8 cellular contexts compared by ENCODE assay signal in genomic region chr12:76084277-76085158, GRCh38. TPM values are rescaled to one million over a fixed set of nuclear protein-coding genes. Genes with fewer than 3 reads are reported as not detected.
DNase-seq lines count a peak whose midpoint lies in the region; ATAC-seq and TF ChIP-seq lines count a peak whose summit lies in the region.

TSS of gene NAP1L1 (minus strand) at chr12:76084685. CDS start at chr12:76074219, 10,466 bp downstream.

- H3K27ac ChIP-seq in osteoblast (ENCODE audit: low read depth, low read length) (peak within 1 kb of the TSS; percentile 93), thoracic aorta (peak within 1 kb of the TSS; percentile 97 to 98)

- H3K4me3 ChIP-seq in GM06990 (replicated peaks; ENCODE audit: low read depth, low read length) = peak within 1 kb of the TSS; percentile 98
- peak within 1 kb of the TSS; percentile 92 for H3K4me3 ChIP-seq in osteoblast (ENCODE audit: insufficient read depth, low read length)
- peak within 1 kb of the TSS; percentile 89 for H3K4me3 ChIP-seq in thoracic aorta

- H3K27ac Mint-ChIP-seq in activated naive CD4-positive, alpha-beta T cell treated with anti-CD3 and anti-CD28 coated beads, Interleukin-2, amount 50 U/mL, for 72 hours = peak within 1 kb of the TSS; percentile 99

- peaks cover 38% of the 10 kb centered on the region for H4K20me1 ChIP-seq in osteoblast (ENCODE audit: insufficient read depth, low read length)

- peak within 1 kb of the TSS; percentile 85 for H3K4me2 ChIP-seq in osteoblast (ENCODE audit: insufficient read depth, low read length)

- peak within 1 kb of the TSS; percentile 88 for H2AFZ ChIP-seq in osteoblast (ENCODE audit: low read length)

- peaks cover 22 to 43% of the 10 kb centered on the region in 2 donors for H3K36me3 Mint-ChIP-seq in activated naive CD4-positive, alpha-beta T cell treated with anti-CD3 and anti-CD28 coated beads, Interleukin-2, amount 50 U/mL, for 72 hours

- no peaks in the 10 kb centered on the region for H3K9me3 Mint-ChIP-seq in activated naive CD4-positive, alpha-beta T cell treated with anti-CD3 and anti-CD28 coated beads, Interleukin-2, amount 50 U/mL, for 72 hours

- DNase-seq in GM06990 (ENCODE audit: extremely low read depth, insufficient read length) (peak; percentile 96), NCI-H1092 (lab: John Stamatoyannopoulos, UW) (peak; percentile 95), glomerular visceral epithelial cell (ENCODE audit: extremely low spot score) (peak; percentile 98), osteoblast (ENCODE audit: insufficient read length, low spot score, missing footprints) (peak; percentile 98), thoracic aorta (ENCODE audit: low spot score) (peak; percentile 94)
- DNase-seq in activated naive CD4-positive, alpha-beta T cell treated with anti-CD3 and anti-CD28 coated beads, Interleukin-2, amount 50 U/mL, for 72 hours (ENCODE audit: low spot score in 2 of 2) = peak; percentile 93

- H3K79me2 ChIP-seq in osteoblast (ENCODE audit: insufficient read depth, low read length) = peaks cover 49% of the 10 kb centered on the region

- H3K4me1 ChIP-seq in osteoblast (ENCODE audit: insufficient read depth, low read length) (peaks cover 16% of the 10 kb centered on the region), thoracic aorta (ENCODE audit: control insufficient read depth in 1 of 2, low read depth in 2 of 2) (peaks cover 8 to 34% of the 10 kb centered on the region in 2 donors)

- H3K9me3 ChIP-seq in osteoblast (ENCODE audit: low read depth, low read length) = no peaks in the 10 kb centered on the region
- H3K9me3 ChIP-seq in thoracic aorta = no peaks in the 10 kb centered on the region

- no peak for TF ChIP-seq CTCF in GM06990 (IDR thresholded peaks at IDR 0.05; ENCODE audit: insufficient read depth, low read length, poor library complexity, severe bottlenecking)
- no peak for TF ChIP-seq CTCF in osteoblast (IDR thresholded peaks at IDR 0.05; ENCODE audit: extremely low read depth, low read depth, low read length)
- no peak for TF ChIP-seq CTCF in thoracic aorta (IDR thresholded peaks at IDR 0.05)

- H3K27me3 ChIP-seq in GM06990 (replicated peaks; ENCODE audit: control insufficient read depth, insufficient read depth, low read length) (no peaks in the 10 kb centered on the region), osteoblast (ENCODE audit: insufficient read depth, low read length) (no peaks in the 10 kb centered on the region), thoracic aorta (replicated peaks; ENCODE audit: insufficient read depth) (no peaks in the 10 kb centered on the region)

- ATAC-seq in HG02588 (IDR thresholded peaks at IDR 0.05; ENCODE audit: unreplicated experiment) (peak; percentile 92), SK-N-SH treated with all-trans-retinoic acid at 6 μM for 48 hours (peak; percentile 89), thoracic aorta (ENCODE audit: insufficient number of reproducible peaks, low FRiP score, low read depth) (peak; percentile 96)
- ATAC-seq in activated naive CD4-positive, alpha-beta T cell treated with anti-CD3 and anti-CD28 coated beads, Interleukin-2, amount 50 U/mL, for 72 hours = peak; percentile 79 to 88

- H3K36me3 ChIP-seq in GM06990 (ENCODE audit: control insufficient read depth, insufficient read depth, low read length) (no peaks in the 10 kb centered on the region), osteoblast (ENCODE audit: insufficient read depth, low read length) (peaks cover 5% of the 10 kb centered on the region), thoracic aorta (no peaks in the 10 kb centered on the region)

TF ChIP-seq in SK-N-SH treated with all-trans-retinoic acid at 6 μM for 48 hours, 23 proteins besides CTCF, POLR2A, EP300 and RAD21:
- TF ChIP-seq ESRRG (CRISPR knock-in tag; IDR thresholded peaks at IDR 0.05) (0 out of 2 replicates have a peak, but pooled peaks have one; percentile 34), ZFP3 (CRISPR knock-in tag; IDR thresholded peaks at IDR 0.05) (peak; percentile 36; the same call in 1 of the 2 replicates), SNAI2 (CRISPR knock-in tag; IDR thresholded peaks at IDR 0.05) (no peak)

RNA-seq across cellular contexts. Expression of gene NAP1L1, which starts in this region (rescaled TPM):
- total RNA-seq in activated naive CD4-positive, alpha-beta T cell treated with anti-CD3 and anti-CD28 coated beads, Interleukin-2, amount 50 U/mL, for 72 hours = 100 to 1,000 TPM; 835 to 875 TPM
- total RNA-seq in osteoblast = 200 and 203 TPM in 2 replicates
- total RNA-seq in thoracic aorta = 100 to 1,000 TPM; 178 to 316 TPM

Comparison
In these comparisons a context has a peak if more than half of its experiments do, and no peak if none do; other contexts are left out.
1. Peak in every context shown above with its lines: DNase-seq, ATAC-seq, H3K4me3 ChIP-seq and H3K27ac ChIP-seq.